8 cellular contexts compared by ENCODE assay signal in the genomic region with DNA sequence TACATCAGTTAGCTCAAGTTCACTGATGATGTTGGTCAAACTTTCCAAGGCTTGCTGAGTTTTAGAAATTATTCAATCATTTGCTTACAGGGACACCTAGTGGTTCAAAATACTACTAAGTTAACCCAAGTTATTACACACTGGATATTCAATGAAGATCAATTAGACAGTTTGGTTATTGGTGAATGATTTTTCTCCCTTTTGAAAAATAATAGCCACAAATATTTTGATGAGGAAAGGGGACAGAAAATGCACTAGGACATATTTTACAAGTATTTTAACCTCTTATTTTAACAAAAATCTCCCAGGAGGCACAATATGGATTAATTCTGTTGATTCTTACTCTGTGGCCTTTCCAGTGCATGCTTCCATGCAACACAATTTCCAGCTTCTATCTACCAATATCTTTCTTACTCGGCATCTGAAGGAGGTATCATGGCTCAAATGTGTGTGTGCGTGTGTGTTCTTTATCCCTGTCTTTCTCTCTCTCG. TPM values are rescaled to one million over a fixed set of nuclear protein-coding genes. Genes with fewer than 3 reads are reported as not detected.
A peak's percentile ranks its signal among the peaks of the same experiment; 100 is the strongest.
DNase-seq lines count a peak whose midpoint lies in the region; ATAC-seq and TF ChIP-seq lines count a peak whose summit lies in the region.

No MANE protein-coding gene starts in this region.

- H3K36me3 ChIP-seq in Karpas-422 (ENCODE audit: insufficient read depth, low read length) (no peaks in the 10 kb centered on the region), adrenal gland (replicated peaks in 1 of 2) (no peaks in the 10 kb centered on the region)

- no peaks in the 10 kb centered on the region for H3K9me3 Mint-ChIP-seq in activated T-helper 1 cell treated with anti-CD3 and anti-CD28 coated beads, Interleukin-12 subunit alpha, Interleukin-12 subunit beta, Interleukin-2, Interleukin-4 antibody, amounts not matched to agents 30 ng/mL and 10 ng/mL and 1 ng/mL, durations not matched to agents 14 hours and 24 hours and 36 hours

- H3K36me3 Mint-ChIP-seq in activated T-helper 1 cell treated with anti-CD3 and anti-CD28 coated beads, Interleukin-12 subunit alpha, Interleukin-12 subunit beta, Interleukin-2, Interleukin-4 antibody, amounts not matched to agents 30 ng/mL and 10 ng/mL and 1 ng/mL, durations not matched to agents 14 hours and 24 hours and 36 hours (ENCODE audit: low read depth), result no peaks in the 10 kb centered on the region

- intact Hi-C loops in adrenal gland (cut with DNase I) (loop anchor here in 1 of 2 donors (10.0 kb wide), 2 partner anchors 62 to 92 kb away; no protein-coding TSS in a partner anchor), left colon (cut with DNase I, micrococcal nuclease) (no loop called here)
- intact Hi-C loops in activated T-helper 1 cell treated with anti-CD3 and anti-CD28 coated beads, Interleukin-12 subunit alpha, Interleukin-12 subunit beta, Interleukin-2, Interleukin-4 antibody, amounts not matched to agents 30 ng/mL and 10 ng/mL and 1 ng/mL, durations not matched to agents 14 hours and 24 hours and 36 hours (cut with micrococcal nuclease), result no loop called here

- peak; percentile 32 to 72 (median 60) for TF ChIP-seq CTCF in adrenal gland (IDR thresholded peaks at IDR 0.05)

- H3K4me1 ChIP-seq in Karpas-422 (ENCODE audit: low read length) (no peaks in the 10 kb centered on the region), adrenal gland (replicated peaks in 1 of 2) (no peaks in the 10 kb centered on the region)

- H3K27me3 ChIP-seq in Karpas-422 (ENCODE audit: low read length) (no peaks in the 10 kb centered on the region), adrenal gland (no peaks in the 10 kb centered on the region)

- no peak overlapping the region for H3K4me2 ChIP-seq in Karpas-422 (ENCODE audit: low read depth, low read length, poor library complexity, severe bottlenecking)

- no peaks in the 10 kb centered on the region for H3K9me2 ChIP-seq in Karpas-422 (replicated peaks; ENCODE audit: insufficient read depth, low read length)

- no peaks in the 10 kb centered on the region for H3K4me1 Mint-ChIP-seq in activated T-helper 1 cell treated with anti-CD3 and anti-CD28 coated beads, Interleukin-12 subunit alpha, Interleukin-12 subunit beta, Interleukin-2, Interleukin-4 antibody, amounts not matched to agents 30 ng/mL and 10 ng/mL and 1 ng/mL, durations not matched to agents 14 hours and 24 hours and 36 hours (ENCODE audit: low read depth)

- H3K4me3 ChIP-seq in Karpas-422 (ENCODE audit: low read length) (no peak overlapping the region), adrenal gland (no peak overlapping the region)

- H3K9me3 ChIP-seq in Karpas-422 (ENCODE audit: low read length), result no peaks in the 10 kb centered on the region
- H3K9me3 ChIP-seq in adrenal gland (replicated peaks in 1 of 3), result no peaks in the 10 kb centered on the region

- no peak overlapping the region for H3K27ac Mint-ChIP-seq in activated T-helper 1 cell treated with anti-CD3 and anti-CD28 coated beads, Interleukin-12 subunit alpha, Interleukin-12 subunit beta, Interleukin-2, Interleukin-4 antibody, amounts not matched to agents 30 ng/mL and 10 ng/mL and 1 ng/mL, durations not matched to agents 14 hours and 24 hours and 36 hours

- H2AFZ ChIP-seq in Karpas-422 (ENCODE audit: low read length), result no peak overlapping the region

- H3K9ac ChIP-seq in Karpas-422 (ENCODE audit: low read length), result no peak overlapping the region

- ATAC-seq in left colon (peak; percentile 59), GM21526 (IDR thresholded peaks at IDR 0.05; ENCODE audit: low FRiP score, unreplicated experiment) (no peak), GM18505 (IDR thresholded peaks at IDR 0.05; ENCODE audit: unreplicated experiment) (no peak)

- no peaks in the 10 kb centered on the region for H3K27me3 Mint-ChIP-seq in activated T-helper 1 cell treated with anti-CD3 and anti-CD28 coated beads, Interleukin-12 subunit alpha, Interleukin-12 subunit beta, Interleukin-2, Interleukin-4 antibody, amounts not matched to agents 30 ng/mL and 10 ng/mL and 1 ng/mL, durations not matched to agents 14 hours and 24 hours and 36 hours (ENCODE audit: insufficient read depth)

- WGBS in adrenal gland, 4 donors, result 62 to 73% (median 67%) methylated on average over 3 of the region's 3 CpGs

- H3K27ac ChIP-seq in Karpas-422 (ENCODE audit: low read length) (no peak overlapping the region), adrenal gland (no peak overlapping the region)

- no peak overlapping the region for H3K4me3 Mint-ChIP-seq in activated T-helper 1 cell treated with anti-CD3 and anti-CD28 coated beads, Interleukin-12 subunit alpha, Interleukin-12 subunit beta, Interleukin-2, Interleukin-4 antibody, amounts not matched to agents 30 ng/mL and 10 ng/mL and 1 ng/mL, durations not matched to agents 14 hours and 24 hours and 36 hours

- H4K20me1 ChIP-seq in Karpas-422 (ENCODE audit: insufficient read depth, low read depth, low read length), result no peaks in the 10 kb centered on the region

- peak; percentile 20 for DNase-seq in Daoy (ENCODE audit: low read depth)
- peak; percentile 65 for DNase-seq in Karpas-422
- DNase-seq in adrenal gland, result no peak
- no peak for DNase-seq in left colon
- DNase-seq in amniotic stem cell (lab: John Stamatoyannopoulos, UW), result no peak
- DNase-seq in activated T-helper 1 cell treated with anti-CD3 and anti-CD28 coated beads, Interleukin-12 subunit alpha, Interleukin-12 subunit beta, Interleukin-2, Interleukin-4 antibody, amounts not matched to agents 30 ng/mL and 10 ng/mL and 1 ng/mL, durations not matched to agents 14 hours and 24 hours and 36 hours (ENCODE audit: low spot score), result no peak

- H3K79me2 ChIP-seq in Karpas-422 (ENCODE audit: low read length), result no peaks in the 10 kb centered on the region

- TF ChIP-seq POLR2A in adrenal gland (IDR thresholded peaks at IDR 0.05), result no peak
- no peak for TF ChIP-seq POLR2A in GM18505 (IDR thresholded peaks at IDR 0.05; ENCODE audit: borderline replicate concordance, extremely low read depth, insufficient read depth, insufficient read length)

RNA-seq across cellular contexts. Expression of a gene that starts 20.1 kb away (rescaled TPM):
- total RNA-seq in Daoy (2014; rRNA removed; shearing (Covaris generic)), result not detected in 2 replicates
- not detected in 2 replicates for total RNA-seq in Karpas-422 (2014; rRNA removed; shearing (Covaris generic); ENCODE audit: low replicate concordance)
- total RNA-seq in adrenal gland (not detected), left colon (not detected)
- polyA plus RNA-seq in adrenal gland, result under 1 TPM in 2 of 3 donors, not detected in 1; 0.16 to 0.24 TPM
- not detected in 2 replicates for total RNA-seq in activated T-helper 1 cell treated with anti-CD3 and anti-CD28 coated beads, Interleukin-12 subunit alpha, Interleukin-12 subunit beta, Interleukin-2, Interleukin-4 antibody, amounts not matched to agents 30 ng/mL and 10 ng/mL and 1 ng/mL, durations not matched to agents 14 hours and 24 hours and 36 hours

Comparison
In these comparisons a context has a peak if more than half of its experiments do, and no peak if none do; other contexts are left out.
1. DNase-seq: peak in Daoy (single experiment) and Karpas-422 (single experiment); none in adrenal gland (0 of 7), left colon (0 of 2), amniotic stem cell (single experiment) and activated T-helper 1 cell treated with anti-CD3 and anti-CD28 coated beads, Interleukin-12 subunit alpha, Interleukin-12 subunit beta, Interleukin-2, Interleukin-4 antibody, amounts not matched to agents 30 ng/mL and 10 ng/mL and 1 ng/mL, durations not matched to agents 14 hours and 24 hours and 36 hours (single experiment).